16 cellular contexts compared by ENCODE assay signal in genomic region chr2:143426296-143426695, GRCh38.
DNase-seq lines count a peak whose midpoint lies in the region; ATAC-seq, FAIRE-seq and TF ChIP-seq lines count a peak whose summit lies in the region.
"Had no signal": no experiment of that assay in that cellular context is flagged by ENCODE, and none has a peak within 500 bp of the region (broad histone marks: within the 10 kb centered on the region; RNA-seq: fewer than 3 reads in every experiment).

No MANE protein-coding gene starts in this region.

- DNase-seq in A172 (ENCODE audit: low spot score) (peak; percentile 61), H54 (ENCODE audit: insufficient read length, low spot score) (peak; percentile 15), adipocyte (ENCODE audit: low read depth) (peak; percentile 77), fibroblast of the conjunctiva (ENCODE audit: low read depth) (peak; percentile 22), NCI-H1417 treated with DMSO at 0.1 percent for 48 hours (lab: John Stamatoyannopoulos, UW) (no peak), hippocampal formation (lab: John Stamatoyannopoulos, UW) (no peak), NCI-H526 (lab: John Stamatoyannopoulos, UW) (no peak)
- DNase-seq: activated CD4-positive, alpha-beta T cell treated with anti-CD3 and anti-CD28 coated beads for 36 hours; activated T-cell treated with anti-CD3 and anti-CD28 coated beads for 4 hours; amygdala; DND-41; effector CD4-positive, alpha-beta T cell; upper lobe of left lung had no signal

- peak; percentile 97 for FAIRE-seq in H54 (lab: Jason Lieb, UNC)

- no peak overlapping the region for H3K4me3 ChIP-seq in adipocyte (ENCODE audit: low read length)
- H3K4me3 ChIP-seq: HAP-1, lung, upper lobe of left lung had no signal

- no peak for ATAC-seq in GM19467 (IDR thresholded peaks at IDR 0.05; ENCODE audit: unreplicated experiment)
- ATAC-seq: activated CD4-positive, alpha-beta T cell treated with anti-CD3 and anti-CD28 coated beads for 36 hours had no signal

- H3K9ac ChIP-seq in adipocyte (ENCODE audit: low read length), result no peak overlapping the region

- no peaks in the 10 kb centered on the region for H3K9me3 ChIP-seq in adipocyte (ENCODE audit: control insufficient read depth, low read length)
- H3K9me3 ChIP-seq: HAP-1, upper lobe of left lung had no signal

- peaks cover 11% of the 10 kb centered on the region for H3K4me1 ChIP-seq in adipocyte (ENCODE audit: control insufficient read depth, insufficient read depth, low read length)
- H3K4me1 ChIP-seq: HAP-1, upper lobe of left lung had no signal

- no peak for TF ChIP-seq POLR2A in H54 (IDR thresholded peaks at IDR 0.05; ENCODE audit: low read depth, low read length)

- H3K36me3 ChIP-seq in adipocyte (ENCODE audit: control insufficient read depth, insufficient read depth, low read length, severe bottlenecking), result no peaks in the 10 kb centered on the region
- H3K36me3 ChIP-seq: HAP-1, upper lobe of left lung had no signal

- no peaks in the 10 kb centered on the region for H3K27me3 ChIP-seq in adipocyte (replicated peaks; ENCODE audit: control insufficient read depth, insufficient read depth, low read length)
- H3K27me3 ChIP-seq: upper lobe of left lung had no signal

Comparison
In these comparisons a context has a peak if more than half of its experiments do, and no peak if none do; other contexts are left out.
1. DNase-seq: peak in A172 (single experiment), H54 (single experiment), adipocyte (single experiment) and fibroblast of the conjunctiva (single experiment); none in NCI-H1417 treated with DMSO at 0.1 percent for 48 hours (single experiment), hippocampal formation (0 of 2) and NCI-H526 (0 of 2).